ENCODE assay signal across 9 cellular contexts in genomic region chr2:133264951-133265949, GRCh38.
DNase-seq lines count a peak whose midpoint lies in the region; ATAC-seq and TF ChIP-seq lines count a peak whose summit lies in the region.
"Had no signal": no experiment of that assay in that cellular context is flagged by ENCODE, and none has a peak within 500 bp of the region (broad histone marks: within the 10 kb centered on the region; RNA-seq: fewer than 3 reads in every experiment).

No MANE protein-coding gene starts in this region.

- no peak overlapping the region for H3K4ac ChIP-seq in trophoblast cell (ENCODE audit: low read depth, low read length)

- no peaks in the 10 kb centered on the region for H3K79me1 ChIP-seq in trophoblast cell (ENCODE audit: low read length)

- H3K27me3 ChIP-seq in GM06990 (replicated peaks; ENCODE audit: control insufficient read depth, insufficient read depth, low read length) (no peaks in the 10 kb centered on the region), trophoblast cell (ENCODE audit: insufficient read depth, low read length) (no peaks in the 10 kb centered on the region), gastrocnemius medialis (peaks cover 0 to 8% (median 3%) of the 10 kb centered on the region in 3 donors)

- peak overlapping the region; percentile 80 for H3K4me2 ChIP-seq in trophoblast cell (ENCODE audit: low read length)

- ATAC-seq in Right ventricle myocardium superior (ENCODE audit: poor library complexity): peak; percentile 85
- ATAC-seq in gastrocnemius medialis: no peak

- no peak overlapping the region for H3K14ac ChIP-seq in trophoblast cell (ENCODE audit: low read length)

- H4K12ac ChIP-seq in trophoblast cell (ENCODE audit: low read depth, low read length): no peak overlapping the region

- H3K4me1 ChIP-seq in trophoblast cell (ENCODE audit: control insufficient read depth in 1 of 2, insufficient read depth in 2 of 2, low read length in 2 of 2): peaks cover 3 to 9% of the 10 kb centered on the region in 2 experiments
- peaks cover 0 to 4% of the 10 kb centered on the region in 2 donors for H3K4me1 ChIP-seq in gastrocnemius medialis

- H3K18ac ChIP-seq in trophoblast cell (ENCODE audit: low read length): no peak overlapping the region

- H4K8ac ChIP-seq in trophoblast cell (ENCODE audit: low read depth, low read length): no peak overlapping the region

- no CpG with 5 or more reads among the region's 26 CpGs for WGBS in trophoblast cell (ENCODE audit: extremely low coverage, insufficient coverage, insufficient read length)

- H3K23ac ChIP-seq in trophoblast cell (ENCODE audit: low read length): no peak overlapping the region

- in situ Hi-C loops in gastrocnemius medialis (cut with MboI; ENCODE audit: low sequenced_read_pairs in 4 of 4): no loop called here

- no peak overlapping the region for H3K9ac ChIP-seq in trophoblast cell (ENCODE audit: low read length)

- intact Hi-C loops in Right ventricle myocardium superior (cut with DNase I) (loop anchor here (10.0 kb wide), 1 partner anchor 300 kb away; the partner anchor contains the start of gene NCKAP5), gastrocnemius medialis (cut with DNase I; ENCODE audit: low total_unique reads) (no loop called here)

- H2AK5ac ChIP-seq in trophoblast cell (ENCODE audit: low read length): no peak overlapping the region

- H3K36me3 ChIP-seq in GM06990 (ENCODE audit: control insufficient read depth, insufficient read depth, low read length) (no peaks in the 10 kb centered on the region), trophoblast cell (ENCODE audit: control insufficient read depth in 1 of 2, insufficient read depth in 2 of 2, low read length in 2 of 2) (no peaks in the 10 kb centered on the region), gastrocnemius medialis (no peaks in the 10 kb centered on the region)

- no peaks in the 10 kb centered on the region for H3K79me2 ChIP-seq in trophoblast cell (ENCODE audit: control insufficient read depth, insufficient read depth, low read length, poor library complexity)

- H4K91ac ChIP-seq in trophoblast cell (ENCODE audit: low read depth, low read length): no peak overlapping the region

- TF ChIP-seq POLR2A in gastrocnemius medialis (IDR thresholded peaks at IDR 0.05): no peak

- no peak overlapping the region for H2AFZ ChIP-seq in trophoblast cell (ENCODE audit: insufficient read depth, low read length, poor library complexity)

- peak; percentile 2 for DNase-seq in GM06990 (ENCODE audit: extremely low read depth, insufficient read length)
- DNase-seq in RPMI7951 (ENCODE audit: low read depth): peak; percentile 31
- peak; percentile 61 for DNase-seq in Right ventricle myocardium superior
- DNase-seq in trophoblast cell: no peak
- no peak for DNase-seq in GOT3 (lab: John Stamatoyannopoulos, UW)
- no peak for DNase-seq in SKM-1 treated with dmso at 0.1 percent for 144 hours (lab: John Stamatoyannopoulos, UW; ENCODE audit: unreplicated experiment)
- no peak for DNase-seq in NCI-H2171 treated with DMSO at 0.1 percent for 48 hours (lab: John Stamatoyannopoulos, UW)
- DNase-seq in gastrocnemius medialis: no peak
- DNase-seq: stimulated activated CD4-positive, alpha-beta T cell treated with anti-CD3 and anti-CD28 coated beads, Interleukin-2, amount 100 ng/mL, for 24 hours had no signal

- no peak for TF ChIP-seq CTCF in GM06990 (IDR thresholded peaks at IDR 0.05; ENCODE audit: insufficient read depth, low read length, poor library complexity, severe bottlenecking)
- TF ChIP-seq CTCF in gastrocnemius medialis (IDR thresholded peaks at IDR 0.05 in 4 of 5, conservative IDR thresholded peaks at IDR 0.05 in 1 of 5): no peak

- H3K27ac ChIP-seq in trophoblast cell (ENCODE audit: low read depth, low read length) (no peak overlapping the region), gastrocnemius medialis (no peak overlapping the region)

- H2BK12ac ChIP-seq in trophoblast cell (ENCODE audit: low read length): no peak overlapping the region

- H3K4me3 ChIP-seq in GM06990 (replicated peaks; ENCODE audit: low read depth, low read length) (no peak overlapping the region), trophoblast cell (ENCODE audit: low read depth, low read length) (no peak overlapping the region), gastrocnemius medialis (peak overlapping the region in 2 of 4 donors; percentile 31 to 36)

- H3K9me3 ChIP-seq in trophoblast cell (ENCODE audit: insufficient read depth, low read depth, low read length) (peaks cover 2% of the 10 kb centered on the region), gastrocnemius medialis (no peaks in the 10 kb centered on the region)

- H2BK5ac ChIP-seq in trophoblast cell (ENCODE audit: low read depth, low read length, poor library complexity): no peak overlapping the region

- H2BK120ac ChIP-seq in trophoblast cell (ENCODE audit: insufficient read depth, low read length, poor library complexity): no peak overlapping the region

Comparison
In these comparisons a context has a peak if more than half of its experiments do, and no peak if none do; other contexts are left out.
1. DNase-seq: peak in GM06990 (single experiment), RPMI7951 (single experiment) and Right ventricle myocardium superior (single experiment); none in trophoblast cell (0 of 2), GOT3 (single experiment), SKM-1 treated with dmso at 0.1 percent for 144 hours (single experiment), NCI-H2171 treated with DMSO at 0.1 percent for 48 hours (single experiment) and gastrocnemius medialis (0 of 2).